In the genomic region with DNA sequence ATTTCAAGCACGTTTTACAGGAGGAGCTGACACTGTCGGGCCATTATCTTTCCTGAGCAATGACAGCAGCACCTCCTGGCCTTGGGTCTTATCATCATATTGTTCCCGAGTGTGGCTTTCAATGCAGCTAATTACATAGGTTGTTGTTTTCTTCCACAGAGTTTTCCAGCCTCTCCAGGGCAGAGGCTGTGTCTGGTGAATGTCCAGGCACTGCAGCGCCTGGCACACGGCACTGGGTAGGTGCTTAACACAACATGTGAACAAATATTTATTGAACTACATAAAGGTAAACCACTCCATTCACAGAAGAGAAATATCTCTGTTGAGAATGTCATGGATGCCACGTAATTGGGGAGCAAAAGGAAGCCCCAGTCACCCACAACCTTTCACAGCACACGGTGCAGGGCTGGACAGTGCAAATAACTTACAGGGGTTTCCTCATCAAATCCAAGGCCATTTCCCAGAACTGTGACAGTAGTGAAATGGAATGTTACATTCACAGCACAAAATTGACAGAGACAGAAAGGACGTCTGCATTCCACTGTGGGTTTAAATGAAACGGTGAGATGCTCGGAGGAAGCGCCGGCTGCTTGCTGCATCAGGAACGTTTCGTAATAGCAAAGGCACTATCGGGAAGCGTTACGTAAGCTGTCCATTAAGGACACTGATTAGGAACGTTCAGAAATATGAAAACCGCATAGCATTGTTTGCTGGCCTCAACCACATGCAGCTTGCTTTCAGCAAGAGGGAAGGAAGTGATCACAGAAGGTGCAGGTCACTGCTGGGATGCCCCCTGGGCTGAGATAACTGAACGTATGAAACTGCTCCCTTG, we compare ENCODE assay signal across 1 cellular context.
TF ChIP-seq lines count a peak whose summit lies in the region.

No MANE protein-coding gene starts in this region.

TF ChIP-seq in IMR-90, 13 proteins besides CTCF, POLR2A, EP300 and RAD21 (continued from another document):
- TF ChIP-seq RFX5 (IDR thresholded peaks at IDR 0.05; ENCODE audit: low read depth, low read length), result no peak
- TF ChIP-seq NFE2L2 (IDR thresholded peaks at IDR 0.05; ENCODE audit: low read depth, low read length), result no peak; the same call in 1 of the 2 replicates
- peak; percentile 8 for TF ChIP-seq RCOR1 (IDR thresholded peaks at IDR 0.05; ENCODE audit: insufficient replicate concordance, low read length)
- peak; percentile 99 for TF ChIP-seq CEBPB (IDR thresholded peaks at IDR 0.05; ENCODE audit: low read depth, low read length)
- TF ChIP-seq FOS (IDR thresholded peaks at IDR 0.05; ENCODE audit: low read depth, low read length), result no peak; the same call in none of the 2 replicates
- TF ChIP-seq CHD1 (IDR thresholded peaks at IDR 0.05; ENCODE audit: low read depth, low read length), result no peak
- peak; percentile 14; the same call in 1 of the 2 replicates for TF ChIP-seq MAFK (IDR thresholded peaks at IDR 0.05; ENCODE audit: low read depth, low read length)
- peak; percentile 45; the same call in 1 of the 2 replicates for TF ChIP-seq MAZ (IDR thresholded peaks at IDR 0.05; ENCODE audit: borderline replicate concordance, low read depth, low read length)
